18 cellular contexts compared by ENCODE assay signal in the genomic region with DNA sequence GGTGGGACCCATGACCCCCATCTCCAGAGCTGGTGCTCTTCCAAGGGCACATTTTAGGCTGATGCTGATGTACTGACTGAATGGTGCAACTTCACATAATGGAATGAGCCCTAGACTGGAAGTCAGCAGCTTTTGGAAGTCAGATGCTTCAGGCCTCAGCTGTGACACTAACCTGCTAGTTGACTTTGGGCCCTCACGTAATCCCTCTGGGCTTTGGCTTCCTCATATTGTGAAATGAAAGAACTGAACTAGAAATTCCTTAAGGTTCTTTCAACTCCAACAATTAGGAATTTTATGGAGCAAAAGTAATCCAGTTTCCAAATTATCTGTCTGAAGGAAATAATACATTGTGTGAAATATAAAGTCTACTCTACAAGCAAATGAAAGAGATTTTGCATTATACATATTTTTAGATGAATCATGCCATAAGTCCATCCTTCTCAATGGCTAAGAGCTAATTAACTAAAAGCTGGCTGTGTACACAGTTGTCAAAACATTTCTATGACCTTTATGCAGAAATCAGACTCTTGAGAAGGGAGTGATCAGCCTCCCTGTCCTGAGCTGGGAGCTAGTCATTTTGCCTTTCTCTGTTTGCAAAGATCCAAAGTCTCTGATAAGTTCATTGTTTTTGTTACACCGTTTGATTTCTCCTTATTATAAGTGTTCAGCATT.
DNase-seq lines count a peak whose midpoint lies in the region; ATAC-seq, FAIRE-seq and TF ChIP-seq lines count a peak whose summit lies in the region.
"Had no signal": no experiment of that assay in that cellular context is flagged by ENCODE, and none has a peak within 500 bp of the region (broad histone marks: within the 10 kb centered on the region; RNA-seq: fewer than 3 reads in every experiment).

No MANE protein-coding gene starts in this region.

- TF ChIP-seq EP300 in HepG2 (IDR thresholded peaks at IDR 0.05; ENCODE audit: low read depth in 2 of 2, low read length in 2 of 2): no peak
- no peak for TF ChIP-seq EP300 in HepG2 (CRISPR knock-in tag; IDR thresholded peaks at IDR 0.05; ENCODE audit: borderline replicate concordance)

- H3K27ac ChIP-seq in liver (ENCODE audit: low read depth in 1 of 2, low read length in 2 of 2) (peak overlapping the region in 1 of 2 donors; percentile 56), HepG2 (ENCODE audit: extremely low read length, insufficient read depth, low read length) (no peak overlapping the region), neural progenitor cell (no peak overlapping the region), vagina (peak overlapping the region; percentile 67)

- peak overlapping the region; percentile 68 for H3K27ac Mint-ChIP-seq in neural progenitor cell
- H3K27ac Mint-ChIP-seq in activated T-cell treated with anti-CD3 and anti-CD28 coated beads, Interleukin-2, amount 50 U/mL, for 24 hours: no peak overlapping the region
- H3K27ac Mint-ChIP-seq: activated B cell treated with CpG ODN at 0.5 μM for 24 hours had no signal

- CTCF ChIA-PET in HepG2 (lab: Yijun Ruan, JAX; ENCODE audit: low intra/inter-chr PET ratio, low total read pairs): no interaction called here

- H4K20me1 ChIP-seq in HepG2 (ENCODE audit: insufficient read depth, low read length) (no peaks in the 10 kb centered on the region), neural progenitor cell (ENCODE audit: low read depth) (no peaks in the 10 kb centered on the region)

- no peak for TF ChIP-seq POLR2A in HepG2 (IDR thresholded peaks at IDR 0.05; ENCODE audit: insufficient read depth in 1 of 2, low read depth in 2 of 2, low read length in 2 of 2)
- TF ChIP-seq POLR2A in vagina (IDR thresholded peaks at IDR 0.05): no peak

- TF ChIP-seq CTCF in liver (IDR thresholded peaks at IDR 0.05; ENCODE audit: low read depth, low read length, missing input control) (no peak), HepG2 (CRISPR knock-in tag; IDR thresholded peaks at IDR 0.05) (no peak), choroid plexus epithelial cell (conservative IDR thresholded peaks at IDR 0.05; ENCODE audit: low read depth, low read length) (no peak), neural progenitor cell (IDR thresholded peaks at IDR 0.05) (no peak), vagina (IDR thresholded peaks at IDR 0.05) (no peak)

- FAIRE-seq in HepG2 (lab: Jason Lieb, UNC): no peak
- FAIRE-seq: kidney had no signal

- H3K36me3 ChIP-seq in liver (ENCODE audit: control insufficient read depth in 4 of 4, insufficient read depth in 3 of 4, low read depth in 1 of 4, low read length in 3 of 4) (no peaks in the 10 kb centered on the region), HepG2 (replicated peaks in 1 of 2; ENCODE audit: control insufficient read depth in 1 of 2, insufficient read depth in 2 of 2, low read length in 2 of 2) (no peaks in the 10 kb centered on the region), neural progenitor cell (no peaks in the 10 kb centered on the region), vagina (no peaks in the 10 kb centered on the region)

- TF ChIP-seq RAD21 in liver (IDR thresholded peaks at IDR 0.05): no peak
- no peak for TF ChIP-seq RAD21 in HepG2 (CRISPR knock-in tag; IDR thresholded peaks at IDR 0.05)

- H3K4me2 ChIP-seq in HepG2 (ENCODE audit: low read depth, low read length) (no peak overlapping the region), neural progenitor cell (no peak overlapping the region)

- BruUV-seq in HepG2 (replicated peaks; lab: Mats Ljungman, UMichigan): no TSS peak

- H3K9ac ChIP-seq in liver (ENCODE audit: low read depth in 1 of 2, low read length in 2 of 2): no peak overlapping the region
- no peak overlapping the region for H3K9ac ChIP-seq in HepG2 (ENCODE audit: insufficient read depth, low read depth, low read length)
- no peak overlapping the region for H3K9ac ChIP-seq in neural progenitor cell

- H3F3A ChIP-seq in neural progenitor cell (ENCODE audit: low read depth): no peaks in the 10 kb centered on the region

- 67% methylated on average over 2 of the region's 2 CpGs for WGBS in liver
- WGBS in HepG2 (ENCODE audit: low lambda C conversion rate): 0% methylated on average over 2 of the region's 2 CpGs

- H3K79me2 ChIP-seq in HepG2 (ENCODE audit: insufficient read depth, low read length): no peaks in the 10 kb centered on the region
- no peaks in the 10 kb centered on the region for H3K79me2 ChIP-seq in neural progenitor cell (ENCODE audit: low read depth)

- peaks cover 21% of the 10 kb centered on the region for H3K4me1 Mint-ChIP-seq in neural progenitor cell
- no peaks in the 10 kb centered on the region for H3K4me1 Mint-ChIP-seq in activated T-cell treated with anti-CD3 and anti-CD28 coated beads, Interleukin-2, amount 50 U/mL, for 24 hours (ENCODE audit: low read depth)
- H3K4me1 Mint-ChIP-seq: activated B cell treated with CpG ODN at 0.5 μM for 24 hours had no signal

- intact Hi-C loops in HepG2 (cut with micrococcal nuclease; ENCODE audit: unreplicated experiment) (no loop called here), vagina (cut with DNase I) (no loop called here)

- no peak overlapping the region for H3K4me3 Mint-ChIP-seq in neural progenitor cell
- no peak overlapping the region for H3K4me3 Mint-ChIP-seq in activated T-cell treated with anti-CD3 and anti-CD28 coated beads, Interleukin-2, amount 50 U/mL, for 24 hours
- H3K4me3 Mint-ChIP-seq: activated B cell treated with CpG ODN at 0.5 μM for 24 hours had no signal

- peaks cover 5% of the 10 kb centered on the region for H3K9me3 Mint-ChIP-seq in neural progenitor cell
- no peaks in the 10 kb centered on the region for H3K9me3 Mint-ChIP-seq in activated T-cell treated with anti-CD3 and anti-CD28 coated beads, Interleukin-2, amount 50 U/mL, for 24 hours

- ATAC-seq in HepG2 (no peak), HG02798 (IDR thresholded peaks at IDR 0.05; ENCODE audit: poor library complexity, unreplicated experiment) (no peak)
- ATAC-seq: PC-3 had no signal

- H3K9me3 ChIP-seq in liver (ENCODE audit: control insufficient read depth in 4 of 4, low read length in 3 of 4) (no peaks in the 10 kb centered on the region), HepG2 (ENCODE audit: low read length) (peaks cover 5% of the 10 kb centered on the region; the same call in 1 of the 2 replicates), neural progenitor cell (ENCODE audit: low read depth) (no peaks in the 10 kb centered on the region), vagina (no peaks in the 10 kb centered on the region)

- H3K4me1 ChIP-seq in liver (ENCODE audit: control insufficient read depth in 4 of 4, insufficient read depth in 4 of 4, low read length in 3 of 4): no peaks in the 10 kb centered on the region
- H3K4me1 ChIP-seq in HepG2 (ENCODE audit: insufficient read depth, low read length): no peaks in the 10 kb centered on the region
- peaks cover 14% of the 10 kb centered on the region for H3K4me1 ChIP-seq in neural progenitor cell
- H3K4me1 ChIP-seq in vagina: peaks cover 10% of the 10 kb centered on the region

- H3K27me3 ChIP-seq in liver (ENCODE audit: control insufficient read depth in 4 of 4, insufficient read depth in 4 of 4, low read length in 3 of 4) (no peaks in the 10 kb centered on the region), HepG2 (ENCODE audit: control insufficient read depth in 1 of 2, insufficient read depth in 2 of 2, low read length in 2 of 2) (no peaks in the 10 kb centered on the region), neural progenitor cell (no peaks in the 10 kb centered on the region), vagina (no peaks in the 10 kb centered on the region)

- H3K36me3 Mint-ChIP-seq in neural progenitor cell: peaks cover 2% of the 10 kb centered on the region
- no peaks in the 10 kb centered on the region for H3K36me3 Mint-ChIP-seq in activated T-cell treated with anti-CD3 and anti-CD28 coated beads, Interleukin-2, amount 50 U/mL, for 24 hours (ENCODE audit: low read depth)

- in situ Hi-C loops in HepG2 (cut with HindIII; ENCODE audit: extremely low pct_ligation_motif_present, low pct_unique_long_range_greater_than_20kb): no loop called here

- H3K4me3 ChIP-seq in liver (ENCODE audit: low read depth in 1 of 3, low read length in 3 of 3): no peak overlapping the region
- H3K4me3 ChIP-seq in HepG2 (replicated peaks in 1 of 3; ENCODE audit: insufficient read depth in 1 of 3, low read depth in 2 of 3, low read length in 3 of 3): no peak overlapping the region
- no peak overlapping the region for H3K4me3 ChIP-seq in choroid plexus epithelial cell (ENCODE audit: low read depth, low read length)
- H3K4me3 ChIP-seq in neural progenitor cell: no peak overlapping the region
- H3K4me3 ChIP-seq in vagina: no peak overlapping the region

- no peak overlapping the region for H2AFZ ChIP-seq in HepG2 (ENCODE audit: low read length)
- no peak overlapping the region for H2AFZ ChIP-seq in neural progenitor cell (replicated peaks)

- H3K27me3 Mint-ChIP-seq in neural progenitor cell (ENCODE audit: insufficient read depth, low read depth): peaks cover 2% of the 10 kb centered on the region
- H3K27me3 Mint-ChIP-seq in activated T-cell treated with anti-CD3 and anti-CD28 coated beads, Interleukin-2, amount 50 U/mL, for 24 hours: no peaks in the 10 kb centered on the region
- H3K27me3 Mint-ChIP-seq: activated B cell treated with CpG ODN at 0.5 μM for 24 hours had no signal

- POLR2A ChIA-PET in HepG2 (lab: Yijun Ruan, JAX): no interaction called here

- DNase-seq in HepG2 (ENCODE audit: low spot score) (no peak), choroid plexus epithelial cell (ENCODE audit: low read depth) (peak; percentile 19), neural progenitor cell (ENCODE audit: low spot score) (no peak), vagina (ENCODE audit: extremely low spot score in 2 of 2) (no peak), ureter (ENCODE audit: low spot score) (no peak)
- DNase-seq in activated T-cell treated with anti-CD3 and anti-CD28 coated beads, Interleukin-2, amount 50 U/mL, for 24 hours: no peak
- DNase-seq: activated B cell treated with CpG ODN at 0.5 μM for 24 hours; activated naive CD4-positive, alpha-beta T cell treated with Interleukin-2 at 50 U/mL for 16 hours; central memory CD4-positive, alpha-beta T cell; KG1; kidney; NCI-H146; NCI-H510A; PC-3; stimulated activated CD4-positive, alpha-beta T cell treated with anti-CD3 and anti-CD28 coated beads, Interleukin-4, amount 100 ng/mL, for 1 hour; T-helper 1 cell had no signal

TF ChIP-seq in liver, 16 proteins besides CTCF, POLR2A, EP300 and RAD21:
- TF ChIP-seq NR2F2 (IDR thresholded peaks at IDR 0.05): peak; percentile 18
- TF ChIP-seq, protein P1, sequence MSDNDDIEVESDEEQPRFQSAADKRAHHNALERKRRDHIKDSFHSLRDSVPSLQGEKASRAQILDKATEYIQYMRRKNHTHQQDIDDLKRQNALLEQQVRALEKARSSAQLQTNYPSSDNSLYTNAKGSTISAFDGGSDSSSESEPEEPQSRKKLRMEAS (IDR thresholded peaks at IDR 0.05): no peak

TF ChIP-seq in HepG2, 621 proteins besides CTCF, POLR2A, EP300 and RAD21 (continues in another document):
- TF ChIP-seq YY1 (IDR thresholded peaks at IDR 0.05; ENCODE audit: insufficient read depth, insufficient replicate concordance, low read depth, low read length) (no peak), ZNF589 (CRISPR knock-in tag; conservative IDR thresholded peaks at IDR 0.05) (no peak), ZNF841 (CRISPR knock-in tag; IDR thresholded peaks at IDR 0.05; ENCODE audit: borderline replicate concordance) (no peak), ZNF782 (CRISPR knock-in tag; IDR thresholded peaks at IDR 0.05; ENCODE audit: borderline replicate concordance) (no peak), EED (CRISPR knock-in tag; IDR thresholded peaks at IDR 0.05) (no peak), KDM3A (CRISPR knock-in tag; IDR thresholded peaks at IDR 0.05; ENCODE audit: low read depth) (no peak)
